Comparison of ENCODE assay signal across 8 cellular contexts in the genomic region with DNA sequence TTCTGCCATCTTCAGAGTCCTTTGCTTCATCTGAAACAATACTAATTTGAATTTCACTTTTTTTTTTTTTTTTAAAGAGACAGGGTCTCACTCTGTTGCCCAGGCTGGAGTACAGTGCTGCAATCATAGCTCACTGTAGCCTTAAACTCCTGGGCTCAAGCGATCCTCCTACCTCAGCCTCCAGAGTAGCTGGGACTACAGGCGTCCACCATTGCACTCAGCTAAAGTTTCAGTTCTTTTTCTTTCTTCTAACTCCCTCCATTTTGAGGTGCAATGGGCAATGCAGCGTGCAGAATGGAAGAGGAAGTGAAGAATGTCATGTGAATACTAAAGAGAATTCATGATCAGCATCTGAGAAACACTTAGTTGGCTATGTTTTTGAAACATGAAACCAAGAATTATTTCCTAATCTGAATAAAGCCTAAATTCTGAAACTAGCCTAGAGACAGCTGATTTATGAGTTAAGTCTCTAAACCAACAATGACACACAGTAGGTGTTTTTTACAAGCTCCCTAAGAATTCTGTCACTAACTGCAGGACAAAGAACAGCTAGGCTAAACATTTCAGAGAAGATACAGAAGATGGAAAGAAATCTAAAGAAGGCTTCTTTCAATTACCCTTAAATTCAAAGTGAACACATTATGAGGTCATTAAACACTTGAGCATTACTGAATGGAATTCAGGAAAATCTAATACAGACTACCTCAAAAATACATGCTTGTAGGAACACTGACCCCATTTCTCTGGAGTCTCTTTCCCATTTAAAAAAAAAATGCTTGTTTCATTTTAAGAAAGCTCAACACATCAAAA. TPM values are rescaled to one million over a fixed set of nuclear protein-coding genes. Genes with fewer than 3 reads are reported as not detected.
A peak's percentile ranks its signal among the peaks of the same experiment; 100 is the strongest.
DNase-seq lines count a peak whose midpoint lies in the region; ATAC-seq lines count a peak whose summit lies in the region.

No MANE protein-coding gene starts in this region.

- no peaks in the 10 kb centered on the region for H3K27me3 ChIP-seq in thymus (ENCODE audit: control insufficient read depth, insufficient read depth)

- CTCF ChIA-PET in activated naive CD4-positive, alpha-beta T cell treated with anti-CD3 and anti-CD28 coated beads for 36 hours (lab: Charles Lee) = interaction anchor here (0.6 to 2.5 kb wide), 13 partner anchors 9 to 379 kb away, joined by 3 to 11 read pairs (median 3); no protein-coding TSS in a partner anchor

- H3K27ac Mint-ChIP-seq in activated naive CD4-positive, alpha-beta T cell treated with anti-CD3 and anti-CD28 coated beads for 36 hours = peak overlapping the region; percentile 14
- H3K27ac Mint-ChIP-seq in activated T-helper 2 cell treated with anti-CD3 and anti-CD28 coated beads, Interferon-gamma antibody, Interleukin-2, Interleukin-4, amounts not matched to agents 10 μg/mL and 5 μg/mL and 100 μg/mL, durations not matched to agents 14 hours and 24 hours and 36 hours = peak overlapping the region; percentile 39

- H3K4me1 Mint-ChIP-seq in activated naive CD4-positive, alpha-beta T cell treated with anti-CD3 and anti-CD28 coated beads for 36 hours (ENCODE audit: low read depth) = peaks cover 23% of the 10 kb centered on the region
- H3K4me1 Mint-ChIP-seq in activated T-helper 2 cell treated with anti-CD3 and anti-CD28 coated beads, Interferon-gamma antibody, Interleukin-2, Interleukin-4, amounts not matched to agents 10 μg/mL and 5 μg/mL and 100 μg/mL, durations not matched to agents 14 hours and 24 hours and 36 hours (ENCODE audit: low read depth) = peaks cover 17% of the 10 kb centered on the region

- no peaks in the 10 kb centered on the region for H3K9me3 Mint-ChIP-seq in activated naive CD4-positive, alpha-beta T cell treated with anti-CD3 and anti-CD28 coated beads for 36 hours
- no peaks in the 10 kb centered on the region for H3K9me3 Mint-ChIP-seq in activated T-helper 2 cell treated with anti-CD3 and anti-CD28 coated beads, Interferon-gamma antibody, Interleukin-2, Interleukin-4, amounts not matched to agents 10 μg/mL and 5 μg/mL and 100 μg/mL, durations not matched to agents 14 hours and 24 hours and 36 hours

- peaks cover 33% of the 10 kb centered on the region for H3K36me3 Mint-ChIP-seq in activated naive CD4-positive, alpha-beta T cell treated with anti-CD3 and anti-CD28 coated beads for 36 hours (ENCODE audit: low read depth)
- peaks cover 74% of the 10 kb centered on the region for H3K36me3 Mint-ChIP-seq in activated T-helper 2 cell treated with anti-CD3 and anti-CD28 coated beads, Interferon-gamma antibody, Interleukin-2, Interleukin-4, amounts not matched to agents 10 μg/mL and 5 μg/mL and 100 μg/mL, durations not matched to agents 14 hours and 24 hours and 36 hours (ENCODE audit: low read depth)

- intact Hi-C loops in activated naive CD4-positive, alpha-beta T cell treated with anti-CD3 and anti-CD28 coated beads for 36 hours (cut with micrococcal nuclease) = no loop called here
- intact Hi-C loops in activated T-helper 2 cell treated with anti-CD3 and anti-CD28 coated beads, Interferon-gamma antibody, Interleukin-2, Interleukin-4, amounts not matched to agents 10 μg/mL and 5 μg/mL and 100 μg/mL, durations not matched to agents 14 hours and 24 hours and 36 hours (cut with micrococcal nuclease) = no loop called here
- intact Hi-C loops in posterior cingulate gyrus (cut with DNase I) = no loop called here

- no peaks in the 10 kb centered on the region for H3K27me3 Mint-ChIP-seq in activated naive CD4-positive, alpha-beta T cell treated with anti-CD3 and anti-CD28 coated beads for 36 hours (ENCODE audit: low read depth)
- no peaks in the 10 kb centered on the region for H3K27me3 Mint-ChIP-seq in activated T-helper 2 cell treated with anti-CD3 and anti-CD28 coated beads, Interferon-gamma antibody, Interleukin-2, Interleukin-4, amounts not matched to agents 10 μg/mL and 5 μg/mL and 100 μg/mL, durations not matched to agents 14 hours and 24 hours and 36 hours (ENCODE audit: low read depth)

- H3K4me3 Mint-ChIP-seq in activated naive CD4-positive, alpha-beta T cell treated with anti-CD3 and anti-CD28 coated beads for 36 hours = no peak overlapping the region
- no peak overlapping the region for H3K4me3 Mint-ChIP-seq in activated T-helper 2 cell treated with anti-CD3 and anti-CD28 coated beads, Interferon-gamma antibody, Interleukin-2, Interleukin-4, amounts not matched to agents 10 μg/mL and 5 μg/mL and 100 μg/mL, durations not matched to agents 14 hours and 24 hours and 36 hours (ENCODE audit: low read depth)

- no peaks in the 10 kb centered on the region for H3K9me3 ChIP-seq in thymus (ENCODE audit: control insufficient read depth)

- ATAC-seq in HG03097 (IDR thresholded peaks at IDR 0.05; ENCODE audit: low FRiP score, unreplicated experiment) = peak; percentile 81

- H3K4me3 ChIP-seq in thymus (ENCODE audit: low read length) = no peak overlapping the region

- no peaks in the 10 kb centered on the region for H3K4me1 ChIP-seq in thymus (ENCODE audit: control insufficient read depth, insufficient read depth, low read length)

- H3K27ac ChIP-seq in thymus (ENCODE audit: low read depth) = peak overlapping the region; percentile 58

- 85% methylated on average over 3 of the region's 3 CpGs for WGBS in thymus

- H3K36me3 ChIP-seq in thymus (ENCODE audit: control insufficient read depth, insufficient read depth) = peaks cover 48% of the 10 kb centered on the region

- no peak for DNase-seq in activated naive CD4-positive, alpha-beta T cell treated with anti-CD3 and anti-CD28 coated beads for 36 hours
- DNase-seq in activated naive CD4-positive, alpha-beta T cell treated with anti-CD3 and anti-CD28 coated beads, Interleukin-2, amount 50 U/mL, for 16 hours = no peak
- DNase-seq in activated T-helper 2 cell treated with anti-CD3 and anti-CD28 coated beads, Interferon-gamma antibody, Interleukin-2, Interleukin-4, amounts not matched to agents 10 μg/mL and 5 μg/mL and 100 μg/mL, durations not matched to agents 14 hours and 24 hours and 36 hours (ENCODE audit: low spot score) = no peak
- DNase-seq in HPDE6-E6E7 (ENCODE audit: extremely low spot score) = no peak
- no peak for DNase-seq in NCI-H446 treated with DMSO at 0.1 percent for 48 hours (lab: John Stamatoyannopoulos, UW)
- DNase-seq in posterior cingulate gyrus = no peak

RNA-seq across cellular contexts. Expression of gene SNN, which starts 21.0 kb away (rescaled TPM):
- total RNA-seq in activated naive CD4-positive, alpha-beta T cell treated with anti-CD3 and anti-CD28 coated beads for 36 hours = 10 to 100 TPM; 12.0 to 13.6 TPM
- 8.6 and 9.5 TPM in 2 replicates for total RNA-seq in activated T-helper 2 cell treated with anti-CD3 and anti-CD28 coated beads, Interferon-gamma antibody, Interleukin-2, Interleukin-4, amounts not matched to agents 10 μg/mL and 5 μg/mL and 100 μg/mL, durations not matched to agents 14 hours and 24 hours and 36 hours
- polyA plus RNA-seq in thymus = 21.6 TPM

RNA-seq across cellular contexts. Expression of gene TXNDC11, which starts 53.4 kb away (rescaled TPM):
- 10 to 100 TPM; 24.6 to 25.5 TPM for total RNA-seq in activated naive CD4-positive, alpha-beta T cell treated with anti-CD3 and anti-CD28 coated beads for 36 hours
- 48.0 and 53.0 TPM in 2 replicates for total RNA-seq in activated T-helper 2 cell treated with anti-CD3 and anti-CD28 coated beads, Interferon-gamma antibody, Interleukin-2, Interleukin-4, amounts not matched to agents 10 μg/mL and 5 μg/mL and 100 μg/mL, durations not matched to agents 14 hours and 24 hours and 36 hours
- polyA plus RNA-seq in thymus = 46.4 TPM
